ENCODE assay signal across 1 cellular context in genomic region chr6:25608562-25609174, GRCh38.
TF ChIP-seq lines count a peak whose summit lies in the region.

No MANE protein-coding gene starts in this region.

TF ChIP-seq in HepG2, 621 proteins besides CTCF, POLR2A, EP300 and RAD21 (continued from another document):
- no peak for TF ChIP-seq CHCHD3 (CRISPR knock-in tag; IDR thresholded peaks at IDR 0.05)
